Comparison of ENCODE assay signal across 18 cellular contexts in the genomic region with DNA sequence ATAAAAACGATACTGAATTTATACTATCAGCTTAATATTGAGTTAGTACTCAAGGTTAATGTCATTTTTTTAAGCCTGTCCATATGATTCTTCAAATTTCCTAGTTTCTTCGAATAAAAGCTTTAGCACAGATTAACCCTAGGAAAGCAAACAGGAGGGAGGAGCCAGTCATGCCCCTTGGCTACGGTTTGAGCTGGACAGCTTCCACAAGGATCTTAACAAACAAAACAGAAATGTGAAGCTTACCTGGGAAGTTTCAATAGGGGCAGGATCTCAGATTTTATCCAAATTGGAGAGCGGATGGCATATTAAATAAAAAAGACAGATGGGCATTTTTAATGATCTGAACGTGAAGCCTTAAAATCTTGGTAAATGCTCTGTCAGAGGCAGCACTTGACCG. TPM values are rescaled to one million over a fixed set of nuclear protein-coding genes. Genes with fewer than 3 reads are reported as not detected.
DNase-seq lines count a peak whose midpoint lies in the region; ATAC-seq and TF ChIP-seq lines count a peak whose summit lies in the region.
"Had no signal": no experiment of that assay in that cellular context is flagged by ENCODE, and none has a peak within 500 bp of the region (broad histone marks: within the 10 kb centered on the region; RNA-seq: fewer than 3 reads in every experiment).

No MANE protein-coding gene starts in this region.

- H3K9me3 Mint-ChIP-seq in brain, result peaks cover 0 to 12% (median 0%) of the 10 kb centered on the region in 5 experiments
- H3K9me3 Mint-ChIP-seq: T-helper 1 cell treated with Interleukin-12 subunit alpha and Interleukin-12 subunit beta and Interleukin-4 antibody, amounts not matched to agents 30 μg/mL and 1 μg/mL, for 36 hours had no signal

- H3K36me3 Mint-ChIP-seq in brain, result no peaks in the 10 kb centered on the region
- H3K36me3 Mint-ChIP-seq: CD4-positive, alpha-beta memory T cell had no signal

- H3K4me1 Mint-ChIP-seq in brain, result peaks cover 7% of the 10 kb centered on the region

- no peak for ATAC-seq in GM19463 (IDR thresholded peaks at IDR 0.05; ENCODE audit: unreplicated experiment)

- in situ Hi-C loops in KBM-7 (cut with MboI; ENCODE audit: low pct_unique_long_range_greater_than_20kb, low sequenced_read_pairs), result no loop called here

- TF ChIP-seq CTCF in brain (conservative IDR thresholded peaks at IDR 0.05), result no peak

- H3K27me3 Mint-ChIP-seq in brain, result peaks cover 84% of the 10 kb centered on the region

- peak overlapping the region in 1 of 5 experiments; percentile 33 for H3K27ac Mint-ChIP-seq in brain
- H3K27ac Mint-ChIP-seq: CD4-positive, alpha-beta memory T cell; HFFc6; T-helper 1 cell treated with Interleukin-12 subunit alpha and Interleukin-12 subunit beta and Interleukin-4 antibody, amounts not matched to agents 30 μg/mL and 1 μg/mL, for 36 hours had no signal

- DNase-seq in NCI-H2081 (lab: John Stamatoyannopoulos, UW) (peak; percentile 12 to 55), NCI-H2081 treated with DMSO at 0.1 percent for 48 hours (lab: John Stamatoyannopoulos, UW) (no peak), DMS53 treated with DMSO at 0.1 percent for 48 hours (lab: John Stamatoyannopoulos, UW; ENCODE audit: unreplicated experiment) (peak; percentile 23), NCI-H446 treated with DMSO at 0.1 percent for 48 hours (lab: John Stamatoyannopoulos, UW) (peak; percentile 27), GM19238 (ENCODE audit: insufficient read length, low spot score) (no peak), KBM-7 (no peak)
- DNase-seq: CD4-positive, alpha-beta memory T cell; HFFc6; Karpas-422; NCI-H1930; NK-92 treated with Interleukin-12 subunit alpha and Interleukin-12 subunit beta, amount 100 ng/mL, for 24 hours; OCI-M1; RPMI8226; SIG-M5 had no signal

- peak overlapping the region; percentile 18 to 87 (median 56) for H3K4me3 Mint-ChIP-seq in brain
- H3K4me3 Mint-ChIP-seq: CD4-positive, alpha-beta memory T cell; HFFc6; T-helper 1 cell treated with Interleukin-12 subunit alpha and Interleukin-12 subunit beta and Interleukin-4 antibody, amounts not matched to agents 30 μg/mL and 1 μg/mL, for 36 hours had no signal

RNA-seq across cellular contexts. Expression of gene NWD2, which starts 2.3 kb away (rescaled TPM):
- 0.20 TPM for polyA plus RNA-seq in brain (ENCODE audit: insufficient read depth, low read depth, low replicate concordance)
- polyA plus RNA-seq: BJ; CD4-positive, alpha-beta memory T cell had no signal

Comparison
In these comparisons a context has a peak if more than half of its experiments do, and no peak if none do; other contexts are left out.
1. DNase-seq: peak in NCI-H2081 (2 of 2), DMS53 treated with DMSO at 0.1 percent for 48 hours (single experiment) and NCI-H446 treated with DMSO at 0.1 percent for 48 hours (single experiment); none in NCI-H2081 treated with DMSO at 0.1 percent for 48 hours (single experiment), GM19238 (single experiment) and KBM-7 (single experiment).